1 cellular context compared by ENCODE assay signal in genomic region chr13:113941571-113942191, GRCh38.
TF ChIP-seq lines count a peak whose summit lies in the region.

No MANE protein-coding gene starts in this region.

TF ChIP-seq in H1, 55 proteins besides CTCF, POLR2A, EP300 and RAD21 (continued from another document):
- TF ChIP-seq SIN3A (conservative IDR thresholded peaks at IDR 0.05 in 1 of 2, IDR thresholded peaks at IDR 0.05 in 1 of 2; ENCODE audit: low read depth in 1 of 2, low read length in 2 of 2) = no peak
- TF ChIP-seq NRF1 (IDR thresholded peaks at IDR 0.05; ENCODE audit: low read depth, low read length) = no peak
- no peak for TF ChIP-seq EGR1 (IDR thresholded peaks at IDR 0.05; ENCODE audit: borderline replicate concordance, low read depth, low read length)
- TF ChIP-seq KDM5A (IDR thresholded peaks at IDR 0.05; ENCODE audit: low read length) = no peak
- no peak for TF ChIP-seq MAX (IDR thresholded peaks at IDR 0.05)
